ENCODE assay signal across 21 cellular contexts in genomic region chr5:124973613-124974130, GRCh38.
"Had no signal": no experiment of that assay in that cellular context is flagged by ENCODE, and none has a peak within 500 bp of the region (broad histone marks: within the 10 kb centered on the region; RNA-seq: fewer than 3 reads in every experiment).

No MANE protein-coding gene starts in this region.

- H3K27ac Mint-ChIP-seq: activated CD4-positive, alpha-beta T cell treated with anti-CD3 and anti-CD28 coated beads for 36 hours; activated naive CD8-positive, alpha-beta T cell treated with anti-CD3 and anti-CD28 coated beads for 36 hours; activated T-helper 17 cell treated with anti-CD3 and anti-CD28 coated beads, Interleukin-2, amount 50 U/mL, for 72 hours; dendritic cell treated with granulocyte-macrophage colony-stimulating factor and Interleukin-4, amounts not matched to agents 40 ng/mL and 50 ng/mL, for 4 days; immature natural killer cell; stimulated activated effector memory CD8-positive, alpha-beta T cell treated with anti-CD3 and anti-CD28 coated beads, Interleukin-12 subunit alpha, Interleukin-12 subunit beta, amount 100 ng/mL, for 72 hours; type B pancreatic cell had no signal

- H3K27me3 ChIP-seq: cardiac muscle cell, esophagus muscularis mucosa, stomach had no signal

- H3K36me3 ChIP-seq: cardiac muscle cell, esophagus muscularis mucosa, stomach, WERI-Rb-1 had no signal

- H3K4me1 Mint-ChIP-seq: activated CD4-positive, alpha-beta T cell treated with anti-CD3 and anti-CD28 coated beads for 36 hours; activated naive CD8-positive, alpha-beta T cell treated with anti-CD3 and anti-CD28 coated beads for 36 hours; activated T-helper 17 cell treated with anti-CD3 and anti-CD28 coated beads, Interleukin-2, amount 50 U/mL, for 72 hours; immature natural killer cell; stimulated activated effector memory CD8-positive, alpha-beta T cell treated with anti-CD3 and anti-CD28 coated beads, Interleukin-12 subunit alpha, Interleukin-12 subunit beta, amount 100 ng/mL, for 72 hours had no signal

- H3K4me3 ChIP-seq: cardiac muscle cell, esophagus muscularis mucosa, smooth muscle cell, stomach had no signal

- H3K27ac ChIP-seq: cardiac muscle cell, esophagus muscularis mucosa, stomach, WERI-Rb-1 had no signal

- H3K4me3 Mint-ChIP-seq: activated CD4-positive, alpha-beta T cell treated with anti-CD3 and anti-CD28 coated beads for 36 hours; activated naive CD8-positive, alpha-beta T cell treated with anti-CD3 and anti-CD28 coated beads for 36 hours; activated T-helper 17 cell treated with anti-CD3 and anti-CD28 coated beads, Interleukin-2, amount 50 U/mL, for 72 hours; dendritic cell treated with granulocyte-macrophage colony-stimulating factor and Interleukin-4, amounts not matched to agents 40 ng/mL and 50 ng/mL, for 4 days; immature natural killer cell; natural killer cell treated with Interleukin-12 subunit alpha and Interleukin-12 subunit beta and Interleukin-15 and Interleukin-18, amount 100 ng/mL, for 72 hours; stimulated activated effector memory CD8-positive, alpha-beta T cell treated with anti-CD3 and anti-CD28 coated beads, Interleukin-12 subunit alpha, Interleukin-12 subunit beta, amount 100 ng/mL, for 72 hours; type B pancreatic cell had no signal

- H3K27me3 Mint-ChIP-seq: activated CD4-positive, alpha-beta T cell treated with anti-CD3 and anti-CD28 coated beads for 36 hours; activated naive CD8-positive, alpha-beta T cell treated with anti-CD3 and anti-CD28 coated beads for 36 hours; activated T-helper 17 cell treated with anti-CD3 and anti-CD28 coated beads, Interleukin-2, amount 50 U/mL, for 72 hours; natural killer cell treated with Interleukin-12 subunit alpha and Interleukin-12 subunit beta and Interleukin-15 and Interleukin-18, amount 100 ng/mL, for 72 hours had no signal

- H3K9me3 ChIP-seq: esophagus muscularis mucosa had no signal

- H3K4me2 ChIP-seq: smooth muscle cell had no signal

- H3K36me3 Mint-ChIP-seq: activated naive CD8-positive, alpha-beta T cell treated with anti-CD3 and anti-CD28 coated beads for 36 hours; natural killer cell treated with Interleukin-12 subunit alpha and Interleukin-12 subunit beta and Interleukin-15 and Interleukin-18, amount 100 ng/mL, for 72 hours; stimulated activated effector memory CD8-positive, alpha-beta T cell treated with anti-CD3 and anti-CD28 coated beads, Interleukin-12 subunit alpha, Interleukin-12 subunit beta, amount 100 ng/mL, for 72 hours had no signal

- DNase-seq: activated CD4-positive, alpha-beta T cell treated with anti-CD3 and anti-CD28 coated beads for 36 hours; activated CD4-positive, alpha-beta T cell treated with anti-CD3 and anti-CD28 coated beads, Interleukin-2, amount 50 U/mL, for 48 hours; activated naive CD4-positive, alpha-beta T cell; activated naive CD8-positive, alpha-beta T cell treated with anti-CD3 and anti-CD28 coated beads for 36 hours; amygdala; effector CD8-positive, alpha-beta T cell; immature natural killer cell; left cardiac atrium; stimulated activated CD4-positive, alpha-beta T cell treated with anti-CD3 and anti-CD28 coated beads, Interleukin-4, amount 100 ng/mL, for 1 hour; stomach; T-helper 2 cell; WERI-Rb-1 had no signal

- ATAC-seq: activated CD4-positive, alpha-beta T cell treated with anti-CD3 and anti-CD28 coated beads for 36 hours; activated T-helper 17 cell treated with anti-CD3 and anti-CD28 coated beads, Interleukin-2, amount 50 U/mL, for 72 hours; left cardiac atrium; natural killer cell treated with Interleukin-12 subunit alpha and Interleukin-12 subunit beta and Interleukin-15 and Interleukin-18, amount 100 ng/mL, for 72 hours; sciatic nerve; stimulated activated effector memory CD8-positive, alpha-beta T cell treated with anti-CD3 and anti-CD28 coated beads, Interleukin-12 subunit alpha, Interleukin-12 subunit beta, amount 100 ng/mL, for 72 hours had no signal

- H3K9me3 Mint-ChIP-seq: activated naive CD8-positive, alpha-beta T cell treated with anti-CD3 and anti-CD28 coated beads for 36 hours; dendritic cell treated with granulocyte-macrophage colony-stimulating factor and Interleukin-4, amounts not matched to agents 40 ng/mL and 50 ng/mL, for 4 days; immature natural killer cell; natural killer cell treated with Interleukin-12 subunit alpha and Interleukin-12 subunit beta and Interleukin-15 and Interleukin-18, amount 100 ng/mL, for 72 hours had no signal
